8 cellular contexts compared by ENCODE assay signal in the genomic region with DNA sequence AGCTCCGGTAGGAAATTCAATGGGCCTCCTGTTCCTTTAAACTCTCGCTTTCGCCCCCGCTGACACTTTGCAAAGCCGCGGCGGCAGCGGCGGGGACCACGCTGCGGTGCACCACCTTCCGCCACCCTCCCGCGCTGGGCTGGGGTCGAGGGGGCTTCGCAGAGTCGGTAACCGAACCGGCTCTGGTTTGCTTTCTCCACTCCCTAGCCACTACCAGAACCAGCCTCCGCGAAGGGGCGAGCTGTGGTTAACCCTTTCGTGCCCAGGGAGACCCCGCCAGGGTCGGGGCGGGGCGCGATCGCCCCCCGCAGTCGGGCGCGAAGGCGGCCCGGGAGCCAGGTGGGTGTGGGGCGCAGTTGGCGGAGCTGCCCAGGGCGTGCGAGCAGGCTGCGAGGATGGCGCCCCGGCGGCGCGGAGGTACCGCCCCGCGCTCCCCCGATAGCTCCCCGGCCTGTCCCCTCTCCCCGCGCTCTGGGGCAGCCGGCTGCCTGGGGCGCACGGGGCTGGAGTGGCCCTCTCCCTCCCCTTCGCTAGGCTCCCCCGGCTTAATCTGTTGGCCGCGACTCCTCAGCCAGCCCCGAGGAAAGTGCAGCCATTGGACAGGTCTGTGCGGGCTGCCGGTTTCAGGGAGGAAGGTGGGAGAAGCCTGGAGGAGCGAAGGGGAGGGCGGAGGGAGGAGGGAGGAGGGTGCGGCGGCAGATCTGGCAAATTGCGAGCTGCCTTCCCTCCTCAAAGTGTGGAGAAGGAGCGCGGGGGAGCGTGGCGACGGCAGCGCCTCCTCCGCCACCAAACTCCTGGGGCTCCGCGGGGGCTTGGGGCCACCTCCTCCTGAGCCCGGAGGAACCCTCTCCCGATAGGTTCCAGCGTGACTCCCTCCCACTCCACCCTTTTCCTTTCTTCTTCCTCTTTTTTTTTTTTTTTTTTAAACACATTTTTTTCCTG. TPM values are rescaled to one million over a fixed set of nuclear protein-coding genes. Genes with fewer than 3 reads are reported as not detected.
DNase-seq lines count a peak whose midpoint lies in the region; ATAC-seq and TF ChIP-seq lines count a peak whose summit lies in the region.

No MANE protein-coding gene starts in this region.

- H4K20me1 ChIP-seq in BLaER1 (peaks cover 18% of the 10 kb centered on the region), neural cell (ENCODE audit: insufficient read depth) (no peaks in the 10 kb centered on the region)

- H3K9ac ChIP-seq in BLaER1 (peak overlapping the region; percentile 78), neural cell (ENCODE audit: low read length) (peak overlapping the region; percentile 65)

- peak overlapping the region; percentile 48 for H2AFZ ChIP-seq in neural cell (ENCODE audit: low read depth, low read length)

- no peak for TF ChIP-seq EP300 in gastroesophageal sphincter (IDR thresholded peaks at IDR 0.05)
- peak; percentile 35 for TF ChIP-seq EP300 in neural cell (conservative IDR thresholded peaks at IDR 0.05; ENCODE audit: poor library complexity, severe bottlenecking)

- H3K9me3 ChIP-seq in BLaER1, result no peaks in the 10 kb centered on the region
- no peaks in the 10 kb centered on the region for H3K9me3 ChIP-seq in gastroesophageal sphincter
- no peaks in the 10 kb centered on the region for H3K9me3 ChIP-seq in neural cell (ENCODE audit: low read length)

- no peak for DNase-seq in effector CD8-positive, alpha-beta T cell (lab: John Stamatoyannopoulos, UW)

- H3K27me3 ChIP-seq in BLaER1 (peaks cover 23% of the 10 kb centered on the region), gastroesophageal sphincter (peaks cover 4% of the 10 kb centered on the region), neural cell (ENCODE audit: insufficient read depth, low read depth, low read length) (no peaks in the 10 kb centered on the region)

- H3K27ac ChIP-seq in BLaER1 (peak overlapping the region; percentile 80), gastroesophageal sphincter (peak overlapping the region; percentile 65 to 94 (median 94)), neural cell (ENCODE audit: low read length) (no peak overlapping the region)

- no peaks in the 10 kb centered on the region for H3K9me2 ChIP-seq in neural cell (ENCODE audit: insufficient read depth, low read length)

- peak overlapping the region; percentile 98 for H3K4me2 ChIP-seq in BLaER1
- H3K4me2 ChIP-seq in neural cell (ENCODE audit: low read length), result peak overlapping the region; percentile 77

- WGBS in gastroesophageal sphincter (ENCODE audit: low coverage in 1 of 2), 2 donors, result 0% methylated on average over 15 of the region's 79 CpGs

- peak; percentile 67 for TF ChIP-seq RAD21 in neural cell (conservative IDR thresholded peaks at IDR 0.05)

- peak; percentile 27 to 28 for TF ChIP-seq POLR2A in gastroesophageal sphincter (IDR thresholded peaks at IDR 0.05)

- peak overlapping the region; percentile 77 for H3K4me3 ChIP-seq in BLaER1
- H3K4me3 ChIP-seq in WI38 (ENCODE audit: low read depth, low read length), result peak overlapping the region; percentile 54
- peak overlapping the region; percentile 86 to 88 for H3K4me3 ChIP-seq in gastroesophageal sphincter
- peak overlapping the region; percentile 85 for H3K4me3 ChIP-seq in neural cell (ENCODE audit: low read length)

- H3K4me1 ChIP-seq in BLaER1, result peaks cover 29% of the 10 kb centered on the region
- H3K4me1 ChIP-seq in gastroesophageal sphincter, result peaks cover 0 to 32% (median 0%) of the 10 kb centered on the region in 3 donors

- no peak for TF ChIP-seq CTCF in WI38 (IDR thresholded peaks at IDR 0.05; ENCODE audit: low read depth, low read length)
- peak in 2 of 4 experiments; percentile 9 to 12 for TF ChIP-seq CTCF in gastroesophageal sphincter (IDR thresholded peaks at IDR 0.05)
- TF ChIP-seq CTCF in neural cell (IDR thresholded peaks at IDR 0.05; ENCODE audit: poor library complexity, severe bottlenecking), result peak; percentile 51

- H3K36me3 ChIP-seq in BLaER1 (no peaks in the 10 kb centered on the region), gastroesophageal sphincter (no peaks in the 10 kb centered on the region), neural cell (ENCODE audit: insufficient read depth, low read length) (no peaks in the 10 kb centered on the region)

- peaks cover 23% of the 10 kb centered on the region for H3K79me2 ChIP-seq in neural cell (replicated peaks; ENCODE audit: insufficient read depth, low read length)

- peaks cover 3% of the 10 kb centered on the region for H3F3A ChIP-seq in neural cell (ENCODE audit: insufficient read depth, low read length, poor library complexity, severe bottlenecking)

- ATAC-seq in HG03354 (IDR thresholded peaks at IDR 0.05; ENCODE audit: poor library complexity, severe bottlenecking, unreplicated experiment) (peak; percentile 33), gastroesophageal sphincter (peak; percentile 80), HG03135 (IDR thresholded peaks at IDR 0.05; ENCODE audit: unreplicated experiment) (no peak), GM21447 (IDR thresholded peaks at IDR 0.05; ENCODE audit: unreplicated experiment) (no peak)

TF ChIP-seq in neural cell, 6 proteins besides CTCF, POLR2A, EP300 and RAD21:
- TF ChIP-seq SMC3 (conservative IDR thresholded peaks at IDR 0.05; ENCODE audit: poor library complexity), result peak; percentile 71
- no peak for TF ChIP-seq TAF1 (IDR thresholded peaks at IDR 0.05; ENCODE audit: low read depth)
- TF ChIP-seq EZH2 (IDR thresholded peaks at IDR 0.05; ENCODE audit: borderline replicate concordance, insufficient read depth, low read length, poor library complexity, severe bottlenecking), result no peak
- peak; percentile 69 for TF ChIP-seq MXI1 (conservative IDR thresholded peaks at IDR 0.05; ENCODE audit: poor library complexity, severe bottlenecking)
TF ChIP-seq in neural cell: peak in this region for 2.

RNA-seq across cellular contexts. Expression of a gene that starts 0.5 kb away (rescaled TPM):
- total RNA-seq in gastroesophageal sphincter, result 10 to 100 TPM; 32.3 to 65.5 (median 50.5) TPM
- polyA plus RNA-seq in neural cell, result 2.3 and 3.4 TPM in 2 replicates
- polyA minus RNA-seq in neural cell, result 16.6 and 18.8 TPM in 2 replicates

Comparison
In these comparisons a context has a peak if more than half of its experiments do, and no peak if none do; other contexts are left out.
1. ATAC-seq: peak in HG03354 (single experiment) and gastroesophageal sphincter (single experiment); none in HG03135 (single experiment) and GM21447 (single experiment).
2. Peak in every context shown above with its lines, with median percentiles within 50 percentile points of each other: H3K4me3 ChIP-seq.